In the genomic region with DNA sequence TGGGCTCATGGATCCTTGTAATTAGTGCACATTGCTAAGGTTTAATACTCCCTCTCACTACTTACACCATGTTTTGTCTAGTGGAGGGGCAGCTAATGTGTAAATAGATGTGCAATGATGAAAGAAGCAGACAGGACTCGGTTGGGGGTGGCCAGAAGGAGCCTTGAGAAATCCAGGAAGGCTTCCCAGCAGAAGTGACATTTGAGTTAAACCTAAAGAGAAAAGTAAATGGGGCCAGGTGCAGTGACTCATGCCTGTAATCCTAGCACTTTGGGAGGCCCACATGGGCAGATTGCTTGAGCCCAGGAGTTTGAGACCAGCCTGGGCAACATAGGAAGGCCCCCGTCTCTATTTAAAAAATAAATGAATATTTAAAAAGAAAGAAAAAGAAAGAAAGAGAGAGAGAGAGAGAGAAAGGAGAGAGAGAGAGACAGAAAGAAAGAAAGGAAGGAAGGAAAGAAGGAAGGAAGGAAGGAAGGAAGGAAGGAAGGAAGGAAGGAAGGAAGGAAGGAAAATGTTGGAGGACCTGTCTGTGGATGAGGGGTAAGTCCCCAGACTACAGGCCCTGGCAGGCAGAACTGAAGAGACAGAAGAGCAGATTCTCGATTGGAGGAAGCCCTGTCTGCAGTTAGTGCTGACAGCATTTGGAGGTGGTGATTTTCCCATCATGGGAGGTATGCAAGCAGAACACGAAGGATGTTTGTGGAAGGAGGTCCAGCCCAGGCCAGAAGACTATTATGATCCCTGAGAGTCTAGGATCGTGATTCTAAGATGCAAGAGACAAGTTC, we compare ENCODE assay signal across 16 cellular contexts. TPM values are rescaled to one million over a fixed set of nuclear protein-coding genes. Genes with fewer than 3 reads are reported as not detected.
DNase-seq lines count a peak whose midpoint lies in the region; ATAC-seq and TF ChIP-seq lines count a peak whose summit lies in the region.
"Had no signal": no experiment of that assay in that cellular context is flagged by ENCODE, and none has a peak within 500 bp of the region (broad histone marks: within the 10 kb centered on the region; RNA-seq: fewer than 3 reads in every experiment).

No MANE protein-coding gene starts in this region.

- H3K9me3 Mint-ChIP-seq in nephron (no peaks in the 10 kb centered on the region), nephron progenitor cell (no peaks in the 10 kb centered on the region)
- H3K9me3 Mint-ChIP-seq in activated naive CD4-positive, alpha-beta T cell treated with anti-CD3 and anti-CD28 coated beads for 36 hours: no peaks in the 10 kb centered on the region
- H3K9me3 Mint-ChIP-seq: activated CD4-positive, alpha-beta T cell treated with anti-CD3 and anti-CD28 coated beads, Interleukin-2, amount 10 ng/mL, durations not matched to agents 7 days and 5 days; activated T-helper 17 cell treated with anti-CD3 and anti-CD28 coated beads, Interleukin-2, amount 50 U/mL, for 72 hours; CD8-positive, alpha-beta memory T cell; stimulated activated naive B cell treated with anti-CD40 and anti-IgM and Interleukin-4, amounts not matched to agents 10 μg/mL and 1 μg/mL and 100 μg/mL, for 72 hours had no signal

- H3K4me1 Mint-ChIP-seq in nephron (peaks cover 54% of the 10 kb centered on the region), nephron progenitor cell (peaks cover 52% of the 10 kb centered on the region)
- peaks cover 6% of the 10 kb centered on the region for H3K4me1 Mint-ChIP-seq in activated naive CD4-positive, alpha-beta T cell treated with anti-CD3 and anti-CD28 coated beads for 36 hours (ENCODE audit: low read depth)
- H3K4me1 Mint-ChIP-seq: activated CD4-positive, alpha-beta T cell treated with anti-CD3 and anti-CD28 coated beads, Interleukin-2, amount 10 ng/mL, durations not matched to agents 7 days and 5 days had no signal

- H3K36me3 Mint-ChIP-seq in nephron (ENCODE audit: low read depth) (no peaks in the 10 kb centered on the region), nephron progenitor cell (ENCODE audit: low read depth) (no peaks in the 10 kb centered on the region)
- no peaks in the 10 kb centered on the region for H3K36me3 Mint-ChIP-seq in activated naive CD4-positive, alpha-beta T cell treated with anti-CD3 and anti-CD28 coated beads for 36 hours (ENCODE audit: low read depth)
- H3K36me3 Mint-ChIP-seq: CD8-positive, alpha-beta memory T cell; stimulated activated naive B cell treated with anti-CD40 and anti-IgM and Interleukin-4, amounts not matched to agents 10 μg/mL and 1 μg/mL and 100 μg/mL, for 72 hours had no signal

- TF ChIP-seq CTCF in nephron (IDR thresholded peaks at IDR 0.05; ENCODE audit: unreplicated experiment in 3 of 3) (no peak), tibial artery (IDR thresholded peaks at IDR 0.05) (no peak), nephron progenitor cell (IDR thresholded peaks at IDR 0.05) (no peak)

- H3K4me3 ChIP-seq in tibial artery: peak overlapping the region; percentile 80 to 93
- H3K4me3 ChIP-seq: PC-9 had no signal

- peaks cover 0 to 80% (median 68%) of the 10 kb centered on the region in 4 donors for H3K4me1 ChIP-seq in tibial artery

- intact Hi-C loops in tibial artery (cut with DNase I; ENCODE audit: low total_unique reads): loop anchor here (10.0 kb wide), 1 partner anchor 287 kb away; no protein-coding TSS in a partner anchor
- intact Hi-C loops in activated naive CD4-positive, alpha-beta T cell treated with anti-CD3 and anti-CD28 coated beads for 36 hours (cut with micrococcal nuclease): no loop called here

- H3K27ac ChIP-seq in cingulate gyrus (ENCODE audit: low read depth, low read length) (peak overlapping the region; percentile 22), tibial artery (peak overlapping the region; percentile 98)
- H3K27ac ChIP-seq: PC-9 had no signal

- H3K27ac Mint-ChIP-seq in nephron (peak overlapping the region; percentile 50 to 89 (median 70)), nephron progenitor cell (no peak overlapping the region)
- no peak overlapping the region for H3K27ac Mint-ChIP-seq in activated naive CD4-positive, alpha-beta T cell treated with anti-CD3 and anti-CD28 coated beads for 36 hours
- H3K27ac Mint-ChIP-seq: activated CD4-positive, alpha-beta T cell treated with anti-CD3 and anti-CD28 coated beads, Interleukin-2, amount 10 ng/mL, durations not matched to agents 7 days and 5 days; activated T-helper 17 cell treated with anti-CD3 and anti-CD28 coated beads, Interleukin-2, amount 50 U/mL, for 72 hours; stimulated activated naive B cell treated with anti-CD40 and anti-IgM and Interleukin-4, amounts not matched to agents 10 μg/mL and 1 μg/mL and 100 μg/mL, for 72 hours had no signal

- H3K4me3 Mint-ChIP-seq in nephron (peak overlapping the region in 2 of 3 experiments; percentile 50 to 76), nephron progenitor cell (no peak overlapping the region)
- H3K4me3 Mint-ChIP-seq in activated naive CD4-positive, alpha-beta T cell treated with anti-CD3 and anti-CD28 coated beads for 36 hours: no peak overlapping the region
- H3K4me3 Mint-ChIP-seq: activated CD4-positive, alpha-beta T cell treated with anti-CD3 and anti-CD28 coated beads, Interleukin-2, amount 10 ng/mL, durations not matched to agents 7 days and 5 days; activated T-helper 17 cell treated with anti-CD3 and anti-CD28 coated beads, Interleukin-2, amount 50 U/mL, for 72 hours; CD8-positive, alpha-beta memory T cell; stimulated activated naive B cell treated with anti-CD40 and anti-IgM and Interleukin-4, amounts not matched to agents 10 μg/mL and 1 μg/mL and 100 μg/mL, for 72 hours had no signal

- ATAC-seq in GM19328 (IDR thresholded peaks at IDR 0.05; ENCODE audit: unreplicated experiment): no peak
- ATAC-seq: activated T-helper 17 cell treated with anti-CD3 and anti-CD28 coated beads, Interleukin-2, amount 50 U/mL, for 72 hours; stimulated activated naive B cell treated with anti-CD40 and anti-IgM and Interleukin-4, amounts not matched to agents 10 μg/mL and 1 μg/mL and 100 μg/mL, for 72 hours had no signal

- DNase-seq in NCI-H69 (lab: John Stamatoyannopoulos, UW) (peak; percentile 53), tibial artery (no peak), nephron progenitor cell (no peak), amniotic stem cell (lab: John Stamatoyannopoulos, UW) (no peak)
- DNase-seq in activated naive CD4-positive, alpha-beta T cell treated with anti-CD3 and anti-CD28 coated beads for 36 hours: no peak
- DNase-seq: activated CD4-positive, alpha-beta T cell treated with anti-CD3 and anti-CD28 coated beads, Interleukin-2, amount 10 ng/mL, durations not matched to agents 7 days and 5 days; CD8-positive, alpha-beta memory T cell; NCI-H1092 treated with DMSO at 0.1 percent for 48 hours; PC-9; stimulated activated CD4-positive, alpha-beta T cell treated with anti-CD3 and anti-CD28 coated beads, Interleukin-4, amount 100 ng/mL, for 24 hours; stimulated activated naive B cell treated with anti-CD40 and anti-IgM and Interleukin-4, amounts not matched to agents 10 μg/mL and 1 μg/mL and 100 μg/mL, for 72 hours had no signal

- H3K27me3 ChIP-seq in tibial artery: no peaks in the 10 kb centered on the region

- CTCF ChIA-PET in activated naive CD4-positive, alpha-beta T cell treated with anti-CD3 and anti-CD28 coated beads for 36 hours (lab: Charles Lee): no interaction called here

- H3K36me3 ChIP-seq in tibial artery: peaks cover 21 to 27% (median 23%) of the 10 kb centered on the region in 3 donors

- H3K9me3 ChIP-seq in tibial artery: no peaks in the 10 kb centered on the region

- H3K27me3 Mint-ChIP-seq in nephron (ENCODE audit: low read depth) (peaks cover 3% of the 10 kb centered on the region), nephron progenitor cell (ENCODE audit: low read depth, poor library complexity) (peaks cover 9% of the 10 kb centered on the region)
- H3K27me3 Mint-ChIP-seq in activated naive CD4-positive, alpha-beta T cell treated with anti-CD3 and anti-CD28 coated beads for 36 hours (ENCODE audit: low read depth): peaks cover 27% of the 10 kb centered on the region

RNA-seq across cellular contexts. Expression of a gene that starts 3.6 kb away (rescaled TPM):
- under 1 TPM; 0.07 to 0.19 TPM for total RNA-seq in activated naive CD4-positive, alpha-beta T cell treated with anti-CD3 and anti-CD28 coated beads for 36 hours
- total RNA-seq: activated CD4-positive, alpha-beta T cell treated with anti-CD3 and anti-CD28 coated beads, Interleukin-2, amount 10 ng/mL, durations not matched to agents 7 days and 5 days; activated T-helper 17 cell treated with anti-CD3 and anti-CD28 coated beads, Interleukin-2, amount 50 U/mL, for 72 hours; CD8-positive, alpha-beta memory T cell; T-helper 1 cell treated with Interleukin-12 subunit alpha and Interleukin-12 subunit beta and Interleukin-4 antibody, amounts not matched to agents 30 ng/mL and 1 ng/mL, for 36 hours had no signal

RNA-seq across cellular contexts. Expression of a gene that starts 52.0 kb away (rescaled TPM):
- total RNA-seq in activated naive CD4-positive, alpha-beta T cell treated with anti-CD3 and anti-CD28 coated beads for 36 hours: 1 to 10 TPM; 7.9 to 9.2 TPM

Comparison
In these comparisons a context has a peak if more than half of its experiments do, and no peak if none do; other contexts are left out.
1. H3K27ac Mint-ChIP-seq: peak in nephron (3 of 3); none in activated naive CD4-positive, alpha-beta T cell treated with anti-CD3 and anti-CD28 coated beads for 36 hours (single experiment) and nephron progenitor cell (single experiment).
2. H3K4me3 Mint-ChIP-seq: peak in nephron (2 of 3); none in activated naive CD4-positive, alpha-beta T cell treated with anti-CD3 and anti-CD28 coated beads for 36 hours (single experiment) and nephron progenitor cell (single experiment).